11 cellular contexts compared by ENCODE assay signal in genomic region chr15:100372695-100373036, GRCh38. TPM values are rescaled to one million over a fixed set of nuclear protein-coding genes. Genes with fewer than 3 reads are reported as not detected.
DNase-seq lines count a peak whose midpoint lies in the region; ATAC-seq and TF ChIP-seq lines count a peak whose summit lies in the region.
"Had no signal": no experiment of that assay in that cellular context is flagged by ENCODE, and none has a peak within 500 bp of the region (broad histone marks: within the 10 kb centered on the region; RNA-seq: fewer than 3 reads in every experiment).

No MANE protein-coding gene starts in this region.

- H2BK15ac ChIP-seq in mesenchymal stem cell (ENCODE audit: low read depth, poor library complexity, severe bottlenecking) = no peak overlapping the region

- no peak overlapping the region for H2BK12ac ChIP-seq in mesenchymal stem cell (ENCODE audit: low read length in 2 of 2)

- H3K4me1 ChIP-seq in endodermal cell (ENCODE audit: control insufficient read depth, insufficient read depth, low read length) = no peaks in the 10 kb centered on the region
- H3K4me1 ChIP-seq in mesenchymal stem cell (ENCODE audit: control insufficient read depth, insufficient read depth, low read depth, low read length) = no peaks in the 10 kb centered on the region
- H3K4me1 ChIP-seq in upper lobe of left lung = peaks cover 0 to 9% (median 2%) of the 10 kb centered on the region in 4 donors

- no peak overlapping the region for H3K27ac Mint-ChIP-seq in activated CD8-positive, alpha-beta T cell treated with anti-CD3 and anti-CD28 coated beads for 36 hours
- no peak overlapping the region for H3K27ac Mint-ChIP-seq in activated CD8-positive, alpha-beta T cell treated with anti-CD3 and anti-CD28 coated beads, Interleukin-2, amount 10 ng/mL, durations not matched to agents 7 days and 5 days
- no peak overlapping the region for H3K27ac Mint-ChIP-seq in endodermal cell
- no peak overlapping the region for H3K27ac Mint-ChIP-seq in activated CD4-positive, alpha-beta T cell treated with anti-CD3 and anti-CD28 coated beads, Interleukin-2, amount 10 ng/mL, durations not matched to agents 24 days and 14 days

- no peak overlapping the region for H3K27ac ChIP-seq in endodermal cell (ENCODE audit: low read depth, low read length)
- no peak overlapping the region for H3K27ac ChIP-seq in mesenchymal stem cell (ENCODE audit: low read length, poor library complexity, severe bottlenecking)
- H3K27ac ChIP-seq in upper lobe of left lung = peak overlapping the region in 1 of 4 donors; percentile 52

- H3K4me3 ChIP-seq in endodermal cell (ENCODE audit: low read length) = no peak overlapping the region
- H3K4me3 ChIP-seq in mesenchymal stem cell (ENCODE audit: insufficient read depth in 1 of 2, low read depth in 1 of 2, low read length in 2 of 2) = no peak overlapping the region
- H3K4me3 ChIP-seq in upper lobe of left lung = peak overlapping the region in 3 of 4 donors; percentile 33 to 45 (median 44)

- CTCF ChIA-PET in activated CD8-positive, alpha-beta T cell treated with anti-CD3 and anti-CD28 coated beads for 36 hours (lab: Charles Lee) = interaction anchor here (1.6 kb wide), 1 partner anchor 23 kb away, joined by 7 read pairs; no protein-coding TSS in a partner anchor
- CTCF ChIA-PET in activated CD8-positive, alpha-beta T cell treated with anti-CD3 and anti-CD28 coated beads, Interleukin-2, amount 10 ng/mL, durations not matched to agents 7 days and 5 days (lab: Charles Lee) = no interaction called here

- H3K36me3 ChIP-seq in endodermal cell (ENCODE audit: control insufficient read depth, insufficient read depth, low read length) (no peaks in the 10 kb centered on the region), mesenchymal stem cell (ENCODE audit: control insufficient read depth in 1 of 2, insufficient read depth in 2 of 2, low read depth in 1 of 2, low read length in 2 of 2) (no peaks in the 10 kb centered on the region), upper lobe of left lung (no peaks in the 10 kb centered on the region)

- H3K79me1 ChIP-seq in mesenchymal stem cell (replicated peaks; ENCODE audit: low read length, poor library complexity, severe bottlenecking) = no peaks in the 10 kb centered on the region

- H3K4me3 Mint-ChIP-seq in activated CD8-positive, alpha-beta T cell treated with anti-CD3 and anti-CD28 coated beads for 36 hours = peak overlapping the region; percentile 21
- H3K4me3 Mint-ChIP-seq in activated CD8-positive, alpha-beta T cell treated with anti-CD3 and anti-CD28 coated beads, Interleukin-2, amount 10 ng/mL, durations not matched to agents 7 days and 5 days = no peak overlapping the region
- H3K4me3 Mint-ChIP-seq in endodermal cell = peak overlapping the region; percentile 59
- H3K4me3 Mint-ChIP-seq in activated CD4-positive, alpha-beta T cell treated with anti-CD3 and anti-CD28 coated beads, Interleukin-2, amount 10 ng/mL, durations not matched to agents 24 days and 14 days = no peak overlapping the region

- no peak for TF ChIP-seq POLR2A in upper lobe of left lung (IDR thresholded peaks at IDR 0.05)

- TF ChIP-seq CTCF in activated CD8-positive, alpha-beta T cell treated with anti-CD3 and anti-CD28 coated beads for 36 hours (IDR thresholded peaks at IDR 0.05) = no peak
- no peak for TF ChIP-seq CTCF in endodermal cell (conservative IDR thresholded peaks at IDR 0.05)
- no peak for TF ChIP-seq CTCF in upper lobe of left lung (IDR thresholded peaks at IDR 0.05)

- H3K4me1 Mint-ChIP-seq in activated CD8-positive, alpha-beta T cell treated with anti-CD3 and anti-CD28 coated beads for 36 hours (ENCODE audit: low read depth) = peaks cover 9% of the 10 kb centered on the region
- H3K4me1 Mint-ChIP-seq in activated CD8-positive, alpha-beta T cell treated with anti-CD3 and anti-CD28 coated beads, Interleukin-2, amount 10 ng/mL, durations not matched to agents 7 days and 5 days (ENCODE audit: low read depth) = no peaks in the 10 kb centered on the region
- peaks cover 10% of the 10 kb centered on the region for H3K4me1 Mint-ChIP-seq in endodermal cell
- H3K4me1 Mint-ChIP-seq in activated CD4-positive, alpha-beta T cell treated with anti-CD3 and anti-CD28 coated beads, Interleukin-2, amount 10 ng/mL, durations not matched to agents 24 days and 14 days = no peaks in the 10 kb centered on the region

- WGBS in endodermal cell (ENCODE audit: insufficient coverage in 1 of 2, insufficient read length in 1 of 2), 2 experiments = 54 to 57% methylated on average over 6 to 9 of the region's 9 CpGs
- WGBS in mesenchymal stem cell = 44% methylated on average over 9 of the region's 9 CpGs
- 18 to 22% methylated on average over 9 of the region's 9 CpGs for WGBS in upper lobe of left lung, 2 donors

- no peak for ATAC-seq in activated CD8-positive, alpha-beta T cell treated with anti-CD3 and anti-CD28 coated beads for 36 hours
- ATAC-seq in activated CD8-positive, alpha-beta T cell treated with anti-CD3 and anti-CD28 coated beads, Interleukin-2, amount 10 ng/mL, durations not matched to agents 7 days and 5 days = no peak
- ATAC-seq in upper lobe of left lung (ENCODE audit: low FRiP score in 2 of 2) = peak in 1 of 2 donors; percentile 59

- H2BK5ac ChIP-seq in mesenchymal stem cell (ENCODE audit: low read depth, low read length, poor library complexity, severe bottlenecking) = no peak overlapping the region

- no peak overlapping the region for H2AFZ ChIP-seq in mesenchymal stem cell (ENCODE audit: low read depth, low read length)

- no peak overlapping the region for H3K4ac ChIP-seq in mesenchymal stem cell (ENCODE audit: low read depth in 1 of 2, low read length in 2 of 2)

- no peak overlapping the region for H2AK5ac ChIP-seq in mesenchymal stem cell (ENCODE audit: low read length, severe bottlenecking)

- no peak overlapping the region for H3K18ac ChIP-seq in mesenchymal stem cell (ENCODE audit: low read depth in 1 of 2, low read length in 2 of 2)

- TF ChIP-seq EP300 in upper lobe of left lung (IDR thresholded peaks at IDR 0.05) = no peak

- peaks cover 28% of the 10 kb centered on the region for H3K27me3 ChIP-seq in endodermal cell (ENCODE audit: control insufficient read depth, insufficient read depth, low read length, poor library complexity, severe bottlenecking)
- H3K27me3 ChIP-seq in mesenchymal stem cell (ENCODE audit: control insufficient read depth in 1 of 2, insufficient read depth in 1 of 2, low read length in 2 of 2) = peaks cover 0 to 11% of the 10 kb centered on the region in 2 experiments
- H3K27me3 ChIP-seq in upper lobe of left lung = peaks cover 0 to 10% (median 3%) of the 10 kb centered on the region in 4 donors

- no peak for DNase-seq in activated CD8-positive, alpha-beta T cell treated with anti-CD3 and anti-CD28 coated beads for 36 hours
- no peak for DNase-seq in activated CD8-positive, alpha-beta T cell treated with anti-CD3 and anti-CD28 coated beads, Interleukin-2, amount 10 ng/mL, durations not matched to agents 7 days and 5 days
- no peak for DNase-seq in endodermal cell
- DNase-seq in mesenchymal stem cell = no peak
- DNase-seq in upper lobe of left lung = no peak
- no peak for DNase-seq in activated CD4-positive, alpha-beta T cell treated with anti-CD3 and anti-CD28 coated beads, Interleukin-2, amount 10 ng/mL, durations not matched to agents 24 days and 14 days
- DNase-seq in NCI-H146 (lab: John Stamatoyannopoulos, UW) = no peak
- DNase-seq in NCI-H526 (lab: John Stamatoyannopoulos, UW) = no peak
- DNase-seq: anterior cingulate cortex, midbrain, NCI-H2081 had no signal

- no peak overlapping the region for H3K4me2 ChIP-seq in mesenchymal stem cell (ENCODE audit: low read length, poor library complexity, severe bottlenecking)

- H3K23ac ChIP-seq in mesenchymal stem cell (ENCODE audit: low read length in 2 of 2) = no peak overlapping the region

- peaks cover 37% of the 10 kb centered on the region for H3K27me3 Mint-ChIP-seq in activated CD8-positive, alpha-beta T cell treated with anti-CD3 and anti-CD28 coated beads for 36 hours
- peaks cover 39% of the 10 kb centered on the region for H3K27me3 Mint-ChIP-seq in activated CD8-positive, alpha-beta T cell treated with anti-CD3 and anti-CD28 coated beads, Interleukin-2, amount 10 ng/mL, durations not matched to agents 7 days and 5 days (ENCODE audit: low read depth)
- H3K27me3 Mint-ChIP-seq in endodermal cell (ENCODE audit: insufficient read depth) = peaks cover 48% of the 10 kb centered on the region
- H3K27me3 Mint-ChIP-seq in activated CD4-positive, alpha-beta T cell treated with anti-CD3 and anti-CD28 coated beads, Interleukin-2, amount 10 ng/mL, durations not matched to agents 24 days and 14 days = peaks cover 44% of the 10 kb centered on the region

- H3K14ac ChIP-seq in mesenchymal stem cell (ENCODE audit: low read length in 2 of 2) = no peak overlapping the region

- H3K9ac ChIP-seq in endodermal cell (ENCODE audit: extremely low read depth, low read length, poor library complexity, severe bottlenecking) (no peak overlapping the region), mesenchymal stem cell (ENCODE audit: low read length) (peak overlapping the region; percentile 43)

- H3K9me3 ChIP-seq in endodermal cell (ENCODE audit: control insufficient read depth, low read length) (peaks cover 7% of the 10 kb centered on the region), mesenchymal stem cell (ENCODE audit: control insufficient read depth, low read length) (peaks cover 6% of the 10 kb centered on the region), upper lobe of left lung (peaks cover 3 to 7% (median 4%) of the 10 kb centered on the region in 4 donors)

- POLR2A ChIA-PET in activated CD8-positive, alpha-beta T cell treated with anti-CD3 and anti-CD28 coated beads for 36 hours (lab: Charles Lee) = no interaction called here
- POLR2A ChIA-PET in activated CD8-positive, alpha-beta T cell treated with anti-CD3 and anti-CD28 coated beads, Interleukin-2, amount 10 ng/mL, durations not matched to agents 7 days and 5 days (lab: Charles Lee) = no interaction called here

- no peak overlapping the region for H4K8ac ChIP-seq in mesenchymal stem cell (ENCODE audit: low read length)

- no peak overlapping the region for H2BK120ac ChIP-seq in mesenchymal stem cell (ENCODE audit: low read depth, low read length)

- peaks cover 2% of the 10 kb centered on the region for H3K9me3 Mint-ChIP-seq in activated CD8-positive, alpha-beta T cell treated with anti-CD3 and anti-CD28 coated beads for 36 hours
- peaks cover 3% of the 10 kb centered on the region for H3K9me3 Mint-ChIP-seq in activated CD8-positive, alpha-beta T cell treated with anti-CD3 and anti-CD28 coated beads, Interleukin-2, amount 10 ng/mL, durations not matched to agents 7 days and 5 days (ENCODE audit: insufficient read depth)
- peaks cover 22% of the 10 kb centered on the region for H3K9me3 Mint-ChIP-seq in endodermal cell
- H3K9me3 Mint-ChIP-seq in activated CD4-positive, alpha-beta T cell treated with anti-CD3 and anti-CD28 coated beads, Interleukin-2, amount 10 ng/mL, durations not matched to agents 24 days and 14 days = peaks cover 9% of the 10 kb centered on the region

- no peak overlapping the region for H4K91ac ChIP-seq in mesenchymal stem cell (ENCODE audit: low read length)

- H3K36me3 Mint-ChIP-seq in activated CD8-positive, alpha-beta T cell treated with anti-CD3 and anti-CD28 coated beads for 36 hours (ENCODE audit: low read depth) = no peaks in the 10 kb centered on the region
- H3K36me3 Mint-ChIP-seq in activated CD8-positive, alpha-beta T cell treated with anti-CD3 and anti-CD28 coated beads, Interleukin-2, amount 10 ng/mL, durations not matched to agents 7 days and 5 days (ENCODE audit: low read depth) = no peaks in the 10 kb centered on the region
- H3K36me3 Mint-ChIP-seq in endodermal cell (ENCODE audit: low read depth) = no peaks in the 10 kb centered on the region
- peaks cover 2% of the 10 kb centered on the region for H3K36me3 Mint-ChIP-seq in activated CD4-positive, alpha-beta T cell treated with anti-CD3 and anti-CD28 coated beads, Interleukin-2, amount 10 ng/mL, durations not matched to agents 24 days and 14 days (ENCODE audit: low read depth)

- intact Hi-C loops in activated CD8-positive, alpha-beta T cell treated with anti-CD3 and anti-CD28 coated beads for 36 hours (cut with micrococcal nuclease) = no loop called here
- intact Hi-C loops in activated CD4-positive, alpha-beta T cell treated with anti-CD3 and anti-CD28 coated beads, Interleukin-2, amount 10 ng/mL, durations not matched to agents 24 days and 14 days (cut with micrococcal nuclease) = no loop called here

RNA-seq across cellular contexts. Expression of gene ADAMTS17, which starts 30.9 kb away (rescaled TPM):
- 1 to 10 TPM in 1 of 2 experiments, under 1 TPM in 1; 0.60 to 1.5 TPM for total RNA-seq in activated CD8-positive, alpha-beta T cell treated with anti-CD3 and anti-CD28 coated beads for 36 hours
- total RNA-seq in activated CD8-positive, alpha-beta T cell treated with anti-CD3 and anti-CD28 coated beads, Interleukin-2, amount 10 ng/mL, durations not matched to agents 7 days and 5 days = 1 to 10 TPM; 5.1 to 6.0 TPM
- total RNA-seq in endodermal cell (1 to 10 TPM in 1 of 2 donors, under 1 TPM in 1; 0.82 to 2.3 TPM), upper lobe of left lung (10 to 100 TPM in 1 of 6 donors, 1 to 10 TPM in 5; 3.2 to 11.5 (median 5.7) TPM)
- 0.71 TPM for polyA plus RNA-seq in endodermal cell (2013, experiment 1 of 2)
- polyA plus RNA-seq in endodermal cell (2013, experiment 2 of 2) = 0.37 TPM
- 0.06 TPM for polyA plus RNA-seq in mesenchymal stem cell (2013, experiment 1 of 2)
- polyA plus RNA-seq in mesenchymal stem cell (2013, experiment 2 of 2) = 0.08 TPM
- total RNA-seq in activated CD4-positive, alpha-beta T cell treated with anti-CD3 and anti-CD28 coated beads, Interleukin-2, amount 10 ng/mL, durations not matched to agents 24 days and 14 days = 0.47 and 1.1 TPM in 2 replicates

Comparison
In these comparisons a context has a peak if more than half of its experiments do, and no peak if none do; other contexts are left out.
1. H3K4me3 Mint-ChIP-seq: peak in activated CD8-positive, alpha-beta T cell treated with anti-CD3 and anti-CD28 coated beads for 36 hours (single experiment) and endodermal cell (single experiment); none in activated CD8-positive, alpha-beta T cell treated with anti-CD3 and anti-CD28 coated beads, Interleukin-2, amount 10 ng/mL, durations not matched to agents 7 days and 5 days (single experiment) and activated CD4-positive, alpha-beta T cell treated with anti-CD3 and anti-CD28 coated beads, Interleukin-2, amount 10 ng/mL, durations not matched to agents 24 days and 14 days (single experiment).
2. H3K4me3 ChIP-seq: peak in upper lobe of left lung (3 of 4); none in endodermal cell (single experiment) and mesenchymal stem cell (0 of 2).